ENCODE assay signal across 12 cellular contexts in genomic region chr10:92990615-92991014, GRCh38.
A peak's percentile ranks its signal among the peaks of the same experiment; 100 is the strongest.
DNase-seq lines count a peak whose midpoint lies in the region; ATAC-seq, FAIRE-seq and TF ChIP-seq lines count a peak whose summit lies in the region.
"Had no signal": no experiment of that assay in that cellular context is flagged by ENCODE, and none has a peak within 500 bp of the region (broad histone marks: within the 10 kb centered on the region; RNA-seq: fewer than 3 reads in every experiment).

No MANE protein-coding gene starts in this region.

- H3K27ac ChIP-seq in HEK293 (ENCODE audit: extremely low read depth, low read depth, low read length): no peak overlapping the region
- H3K27ac ChIP-seq in prostate gland: peak overlapping the region in 1 of 2 donors; percentile 3
- H3K27ac ChIP-seq: SJSA1 had no signal

- POLR2A ChIA-PET in HEK293 (lab: Yijun Ruan, JAX): no interaction called here
- POLR2A ChIA-PET in activated CD4-positive, alpha-beta T cell treated with anti-CD3 and anti-CD28 coated beads, Interleukin-2, amount 10 ng/mL, durations not matched to agents 7 days and 5 days (lab: Charles Lee): no interaction called here

- H3K9me3 Mint-ChIP-seq in activated CD4-positive, alpha-beta T cell treated with anti-CD3 and anti-CD28 coated beads, Interleukin-2, amount 10 ng/mL, durations not matched to agents 7 days and 5 days: no peaks in the 10 kb centered on the region
- H3K9me3 Mint-ChIP-seq in natural killer cell: no peaks in the 10 kb centered on the region

- H3K9me3 ChIP-seq in HEK293 (ENCODE audit: control insufficient read depth, insufficient read depth, low read depth, low read length) (no peaks in the 10 kb centered on the region), prostate gland (no peaks in the 10 kb centered on the region)
- H3K9me3 ChIP-seq: SJSA1 had no signal

- no peaks in the 10 kb centered on the region for H3K36me3 ChIP-seq in HEK293 (ENCODE audit: control insufficient read depth in 2 of 2, insufficient read depth in 1 of 2, low read length in 2 of 2)
- H3K36me3 ChIP-seq in prostate gland: no peaks in the 10 kb centered on the region
- H3K36me3 ChIP-seq: SJSA1 had no signal

- CTCF ChIA-PET in HEK293 (lab: Yijun Ruan, JAX): no interaction called here
- CTCF ChIA-PET in activated CD4-positive, alpha-beta T cell treated with anti-CD3 and anti-CD28 coated beads, Interleukin-2, amount 10 ng/mL, durations not matched to agents 7 days and 5 days (lab: Charles Lee): no interaction called here

- FAIRE-seq in GM18507 (lab: Jason Lieb, UNC): peak; percentile 21
- FAIRE-seq: endometrium had no signal

- intact Hi-C loops in prostate gland (cut with DNase I) (no loop called here), natural killer cell (cut with micrococcal nuclease) (no loop called here)

- ATAC-seq in natural killer cell: no peak

- WGBS in prostate gland: 48% methylated on average over 1 of the region's 1 CpG

- H3K27me3 Mint-ChIP-seq in activated CD4-positive, alpha-beta T cell treated with anti-CD3 and anti-CD28 coated beads, Interleukin-2, amount 10 ng/mL, durations not matched to agents 7 days and 5 days: no peaks in the 10 kb centered on the region
- no peaks in the 10 kb centered on the region for H3K27me3 Mint-ChIP-seq in natural killer cell (ENCODE audit: low read depth in 2 of 2)

- no peak for TF ChIP-seq POLR2A in prostate gland (IDR thresholded peaks at IDR 0.05)

- H3K36me3 Mint-ChIP-seq in activated CD4-positive, alpha-beta T cell treated with anti-CD3 and anti-CD28 coated beads, Interleukin-2, amount 10 ng/mL, durations not matched to agents 7 days and 5 days (ENCODE audit: low read depth): no peaks in the 10 kb centered on the region
- no peaks in the 10 kb centered on the region for H3K36me3 Mint-ChIP-seq in natural killer cell

- H3K4me1 Mint-ChIP-seq in activated CD4-positive, alpha-beta T cell treated with anti-CD3 and anti-CD28 coated beads, Interleukin-2, amount 10 ng/mL, durations not matched to agents 7 days and 5 days: peaks cover 16% of the 10 kb centered on the region
- peaks cover 9 to 14% of the 10 kb centered on the region in 2 donors for H3K4me1 Mint-ChIP-seq in natural killer cell

- H3K4me1 ChIP-seq in HEK293 (ENCODE audit: control insufficient read depth, insufficient read depth, low read length): peaks cover 3% of the 10 kb centered on the region; the same call in 1 of the 2 replicates
- H3K4me1 ChIP-seq in prostate gland (replicated peaks): no peaks in the 10 kb centered on the region

- H3K27me3 ChIP-seq in prostate gland (replicated peaks; ENCODE audit: insufficient read depth): no peaks in the 10 kb centered on the region
- H3K27me3 ChIP-seq: SJSA1 had no signal

- H3K27ac Mint-ChIP-seq in activated CD4-positive, alpha-beta T cell treated with anti-CD3 and anti-CD28 coated beads, Interleukin-2, amount 10 ng/mL, durations not matched to agents 7 days and 5 days: no peak overlapping the region
- no peak overlapping the region for H3K27ac Mint-ChIP-seq in natural killer cell

- H3K4me3 ChIP-seq in HEK293 (ENCODE audit: low read depth, low read length) (no peak overlapping the region), prostate gland (no peak overlapping the region)
- H3K4me3 ChIP-seq: SJSA1 had no signal

- no peak overlapping the region for H3K4me3 Mint-ChIP-seq in activated CD4-positive, alpha-beta T cell treated with anti-CD3 and anti-CD28 coated beads, Interleukin-2, amount 10 ng/mL, durations not matched to agents 7 days and 5 days
- no peak overlapping the region for H3K4me3 Mint-ChIP-seq in natural killer cell

- TF ChIP-seq CTCF in HEK293 (tag by site-specific recombination; IDR thresholded peaks at IDR 0.05) (no peak), prostate gland (IDR thresholded peaks at IDR 0.05) (no peak), natural killer cell (IDR thresholded peaks at IDR 0.05) (no peak)

- DNase-seq in GM18507 (ENCODE audit: extremely low spot score, insufficient read length, low read depth) (no peak), prostate gland (ENCODE audit: low spot score) (peak; percentile 24), globus pallidus (ENCODE audit: low spot score) (no peak), natural killer cell (no peak), glomerular visceral epithelial cell (ENCODE audit: extremely low spot score) (no peak)
- peak; percentile 10 for DNase-seq in activated CD4-positive, alpha-beta T cell treated with anti-CD3 and anti-CD28 coated beads, Interleukin-2, amount 10 ng/mL, durations not matched to agents 7 days and 5 days
- DNase-seq: activated effector memory CD4-positive, alpha-beta T cell treated with Interleukin-2 at 50 U/mL for 16 hours; kidney; NCI-H2171 treated with DMSO at 0.1 percent for 48 hours had no signal

TF ChIP-seq in HEK293, 187 proteins besides CTCF, POLR2A, EP300 and RAD21:
- TF ChIP-seq ZNF610 (tag by site-specific recombination; IDR thresholded peaks at IDR 0.05; ENCODE audit: borderline replicate concordance) (no peak), ZNF529 (tag by site-specific recombination; IDR thresholded peaks at IDR 0.05; ENCODE audit: insufficient replicate concordance) (no peak), ZNF24 (tag by site-specific recombination; IDR thresholded peaks at IDR 0.05) (0 out of 2 replicates have a peak, but pooled peaks have one; percentile 35), ZNF514 (tag by site-specific recombination; IDR thresholded peaks at IDR 0.05) (no peak), HOXA7 (CRISPR knock-in tag; IDR thresholded peaks at IDR 0.05; ENCODE audit: borderline replicate concordance) (no peak), ZNF623 (tag by site-specific recombination; IDR thresholded peaks at IDR 0.05) (no peak), ZNF132 (tag by site-specific recombination; IDR thresholded peaks at IDR 0.05; ENCODE audit: borderline replicate concordance) (no peak), HOXD13 (CRISPR knock-in tag; IDR thresholded peaks at IDR 0.05; ENCODE audit: borderline replicate concordance) (no peak), ZFP41 (tag by site-specific recombination; IDR thresholded peaks at IDR 0.05; ENCODE audit: borderline replicate concordance) (no peak), MYNN (tag by site-specific recombination; IDR thresholded peaks at IDR 0.05; ENCODE audit: borderline replicate concordance) (no peak), ZNF398 (tag by site-specific recombination; IDR thresholded peaks at IDR 0.05) (0 out of 2 replicates have a peak, but pooled peaks have one; percentile 34), ZIC2 (tag by site-specific recombination; IDR thresholded peaks at IDR 0.05) (peak; percentile 66), KLF1 (tag by site-specific recombination; IDR thresholded peaks at IDR 0.05) (no peak), ZSCAN18 (tag by site-specific recombination; IDR thresholded peaks at IDR 0.05) (no peak), ZNF140 (tag by site-specific recombination; IDR thresholded peaks at IDR 0.05) (no peak), ZNF596 (tag by site-specific recombination; IDR thresholded peaks at IDR 0.05) (no peak)

Comparison
In these comparisons a context has a peak if more than half of its experiments do, and no peak if none do; other contexts are left out.
1. DNase-seq: peak in activated CD4-positive, alpha-beta T cell treated with anti-CD3 and anti-CD28 coated beads, Interleukin-2, amount 10 ng/mL, durations not matched to agents 7 days and 5 days (single experiment) and prostate gland (single experiment); none in GM18507 (single experiment), globus pallidus (single experiment), natural killer cell (single experiment) and glomerular visceral epithelial cell (single experiment).